Comparison of ENCODE assay signal across 8 cellular contexts in genomic region chr15:92904832-92905640, GRCh38. TPM values are rescaled to one million over a fixed set of nuclear protein-coding genes. Genes with fewer than 3 reads are reported as not detected.
DNase-seq lines count a peak whose midpoint lies in the region; ATAC-seq and TF ChIP-seq lines count a peak whose summit lies in the region.

No MANE protein-coding gene starts in this region.

- peaks cover 14% of the 10 kb centered on the region for H3K27me3 Mint-ChIP-seq in endothelial cell (ENCODE audit: unreplicated experiment)

- H3K4me3 Mint-ChIP-seq in endothelial cell (ENCODE audit: unreplicated experiment): peak overlapping the region; percentile 95

- H3K4me3 ChIP-seq in neutrophil (ENCODE audit: low read depth in 1 of 2, low read length in 1 of 2): peak overlapping the region; percentile 69 to 83

- H3K27ac Mint-ChIP-seq in endothelial cell (ENCODE audit: unreplicated experiment): peak overlapping the region; percentile 100

- TF ChIP-seq CTCF in endothelial cell (IDR thresholded peaks at IDR 0.05; ENCODE audit: unreplicated experiment) (no peak), neutrophil (IDR thresholded peaks at IDR 0.05) (no peak)

- H3K4me1 Mint-ChIP-seq in endothelial cell (ENCODE audit: unreplicated experiment): peaks cover 55% of the 10 kb centered on the region

- peaks cover 11% of the 10 kb centered on the region for H3K36me3 Mint-ChIP-seq in endothelial cell (ENCODE audit: low read depth, unreplicated experiment)

- no peaks in the 10 kb centered on the region for H3K9me3 ChIP-seq in neutrophil

- no peak for ATAC-seq in GM21723 (IDR thresholded peaks at IDR 0.05; ENCODE audit: unreplicated experiment)
- ATAC-seq in HG03175 (IDR thresholded peaks at IDR 0.05; ENCODE audit: unreplicated experiment): no peak

- in situ Hi-C loops in Caki2 (cut with HindIII; ENCODE audit: low pct_unique_long_range_greater_than_20kb, low sequenced_read_pairs): loop anchor here (25.0 kb wide), 1 partner anchor 93 kb away; no protein-coding TSS in a partner anchor

- peak overlapping the region; percentile 98 for H3K27ac ChIP-seq in neutrophil

- no peaks in the 10 kb centered on the region for H3K9me3 Mint-ChIP-seq in endothelial cell (ENCODE audit: unreplicated experiment)

- H3K4me1 ChIP-seq in neutrophil (ENCODE audit: control insufficient read depth in 1 of 2, insufficient read depth in 1 of 2, low read depth in 1 of 2, low read length in 1 of 2): peaks cover 79 to 80% of the 10 kb centered on the region in 2 experiments

- H3K27me3 ChIP-seq in neutrophil: no peaks in the 10 kb centered on the region

- DNase-seq in Caki2 (ENCODE audit: low read depth): peak; percentile 38
- peak; percentile 66 for DNase-seq in OCI-M1 (lab: John Stamatoyannopoulos, UW)
- DNase-seq in endothelial cell (ENCODE audit: low spot score): no peak
- no peak for DNase-seq in activated CD4-positive, alpha-beta T cell treated with anti-CD3 and anti-CD28 coated beads for 1 hour
- DNase-seq in activated effector memory CD4-positive, alpha-beta T cell treated with Interleukin-2 at 50 U/mL for 16 hours: no peak

- H3K36me3 ChIP-seq in neutrophil: no peaks in the 10 kb centered on the region

RNA-seq across cellular contexts. Expression of gene CHD2, which starts 4.9 kb away (rescaled TPM):
- 26.6 and 83.0 TPM in 2 replicates for total RNA-seq in Caki2 (2014; rRNA removed; shearing (Covaris generic); ENCODE audit: low replicate concordance)
- 96.3 TPM for total RNA-seq in endothelial cell (ENCODE audit: unreplicated experiment)

Comparison
In these comparisons a context has a peak if more than half of its experiments do, and no peak if none do; other contexts are left out.
1. DNase-seq: peak in Caki2 (single experiment) and OCI-M1 (single experiment); none in endothelial cell (single experiment), activated CD4-positive, alpha-beta T cell treated with anti-CD3 and anti-CD28 coated beads for 1 hour (single experiment) and activated effector memory CD4-positive, alpha-beta T cell treated with Interleukin-2 at 50 U/mL for 16 hours (single experiment).